8 cellular contexts compared by ENCODE assay signal in genomic region chr18:105161-106053, GRCh38. TPM values are rescaled to one million over a fixed set of nuclear protein-coding genes. Genes with fewer than 3 reads are reported as not detected.
DNase-seq lines count a peak whose midpoint lies in the region; ATAC-seq and TF ChIP-seq lines count a peak whose summit lies in the region.
"Not testable (repeated sequence)": the region's sequence is repeated elsewhere in the genome, so short reads cannot be mapped to it uniquely, and the experiment has no call there.
"Had no signal": no experiment of that assay in that cellular context is flagged by ENCODE, and none has a peak within 500 bp of the region (broad histone marks: within the 10 kb centered on the region; RNA-seq: fewer than 3 reads in every experiment).

No MANE protein-coding gene starts in this region.

- not testable (repeated sequence) for H3K4me3 Mint-ChIP-seq in HFFc6; activated naive CD4-positive, alpha-beta T cell treated with anti-CD3 and anti-CD28 coated beads for 36 hours; MCF 10A (ENCODE audit: unreplicated experiment); natural killer cell

- not testable (repeated sequence) for H3K36me3 Mint-ChIP-seq in HFFc6 (ENCODE audit: low read depth); activated naive CD4-positive, alpha-beta T cell treated with anti-CD3 and anti-CD28 coated beads for 36 hours (ENCODE audit: low read depth); MCF 10A (ENCODE audit: insufficient read depth, unreplicated experiment)
- peaks cover 32% of the 10 kb centered on the region for H3K36me3 Mint-ChIP-seq in natural killer cell

- CTCF ChIA-PET in activated naive CD4-positive, alpha-beta T cell treated with anti-CD3 and anti-CD28 coated beads for 36 hours (lab: Charles Lee); MCF 10A (lab: Yijun Ruan, JAX): not testable (repeated sequence)

- peaks cover 31% of the 10 kb centered on the region for H3K9me3 Mint-ChIP-seq in HFFc6
- peaks cover 22% of the 10 kb centered on the region for H3K9me3 Mint-ChIP-seq in activated naive CD4-positive, alpha-beta T cell treated with anti-CD3 and anti-CD28 coated beads for 36 hours
- peaks cover 32% of the 10 kb centered on the region for H3K9me3 Mint-ChIP-seq in MCF 10A (ENCODE audit: unreplicated experiment)
- peaks cover 12 to 17% of the 10 kb centered on the region in 2 donors for H3K9me3 Mint-ChIP-seq in natural killer cell

- H3K27me3 Mint-ChIP-seq in HFFc6 (ENCODE audit: insufficient read depth); activated naive CD4-positive, alpha-beta T cell treated with anti-CD3 and anti-CD28 coated beads for 36 hours (ENCODE audit: low read depth); MCF 10A (ENCODE audit: insufficient read depth, unreplicated experiment); natural killer cell (ENCODE audit: low read depth in 2 of 2): not testable (repeated sequence)

- H3K4me1 Mint-ChIP-seq in HFFc6 (ENCODE audit: low read depth); natural killer cell: not testable (repeated sequence)
- peaks cover 10% of the 10 kb centered on the region for H3K4me1 Mint-ChIP-seq in activated naive CD4-positive, alpha-beta T cell treated with anti-CD3 and anti-CD28 coated beads for 36 hours (ENCODE audit: low read depth)
- peaks cover 10% of the 10 kb centered on the region for H3K4me1 Mint-ChIP-seq in MCF 10A (ENCODE audit: insufficient read depth, unreplicated experiment)

- ATAC-seq in natural killer cell = peak in 2 of 3 donors; percentile 32 to 61

- TF ChIP-seq CTCF in HFFc6 (IDR thresholded peaks at IDR 0.05); MCF 10A (IDR thresholded peaks at IDR 0.05; ENCODE audit: unreplicated experiment); natural killer cell (IDR thresholded peaks at IDR 0.05): not testable (repeated sequence)

- POLR2A ChIA-PET in MCF 10A (lab: Yijun Ruan, JAX) = not testable (repeated sequence)

- DNase-seq in ELR (ENCODE audit: low read depth) (peak; percentile 34), HFFc6 (peak; percentile 28), RPMI7951 (ENCODE audit: low read depth) (peak; percentile 16), MCF 10A (ENCODE audit: unreplicated experiment) (peak; percentile 63), fibroblast of peridontal ligament (ENCODE audit: extremely low read depth) (peak; percentile 2)
- peak; percentile 9 for DNase-seq in activated naive CD4-positive, alpha-beta T cell treated with anti-CD3 and anti-CD28 coated beads for 36 hours
- not testable (repeated sequence) for DNase-seq in natural killer cell

- not testable (repeated sequence) for BruUV-seq in MCF 10A (replicated peaks; lab: Mats Ljungman, UMichigan)

- intact Hi-C loops in activated naive CD4-positive, alpha-beta T cell treated with anti-CD3 and anti-CD28 coated beads for 36 hours (cut with micrococcal nuclease); MCF 10A (cut with micrococcal nuclease); natural killer cell (cut with micrococcal nuclease): not testable (repeated sequence)

- not testable (repeated sequence) for H3K27ac Mint-ChIP-seq in HFFc6; activated naive CD4-positive, alpha-beta T cell treated with anti-CD3 and anti-CD28 coated beads for 36 hours; MCF 10A (ENCODE audit: low read depth, unreplicated experiment); natural killer cell

RNA-seq across cellular contexts. Expression of gene USP14, which starts 53.0 kb away (rescaled TPM):
- 100 to 1,000 TPM in 3 of 6 experiments, 10 to 100 TPM in 3; 92.0 to 114 (median 101) TPM for total RNA-seq in HFFc6 (2021; fragmentation: NEBNext Ultra II Directional; extraction: Animal tissue kit (Norgen Biotek cat#: 25700))
- 16.6 and 16.7 TPM in 2 replicates for total RNA-seq in RPMI7951 (2014; rRNA removed; shearing (Covaris generic))
- total RNA-seq in activated naive CD4-positive, alpha-beta T cell treated with anti-CD3 and anti-CD28 coated beads for 36 hours = 10 to 100 TPM; 90.0 to 96.6 TPM
- total RNA-seq in MCF 10A (2022) (76.7 and 79.1 TPM in 2 replicates), natural killer cell (10 to 100 TPM; 48.4 to 56.8 (median 50.8) TPM)

RNA-seq across cellular contexts. Expression of gene TUBB8B, which starts 56.0 kb away (rescaled TPM):
- not detected for total RNA-seq in HFFc6 (2021; fragmentation: NEBNext Ultra II Directional; extraction: Animal tissue kit (Norgen Biotek cat#: 25700))
- total RNA-seq in RPMI7951 (2014; rRNA removed; shearing (Covaris generic)) = not detected in 2 replicates
- not detected for total RNA-seq in activated naive CD4-positive, alpha-beta T cell treated with anti-CD3 and anti-CD28 coated beads for 36 hours
- total RNA-seq in MCF 10A (2022) = not detected in 2 replicates
- not detected for total RNA-seq in natural killer cell
- total RNA-seq: Right ventricle myocardium superior had no signal
